In genomic region chr2:207747653-207748560, GRCh38 we compare ENCODE assay signal across 12 cellular contexts.
"Had no signal": no experiment of that assay in that cellular context is flagged by ENCODE, and none has a peak within 500 bp of the region (broad histone marks: within the 10 kb centered on the region; RNA-seq: fewer than 3 reads in every experiment).

No MANE protein-coding gene starts in this region.

- H3K9me3 ChIP-seq: testis had no signal

- DNase-seq: activated CD4-positive, CD25-positive, alpha-beta regulatory T cell; activated naive CD4-positive, alpha-beta T cell treated with anti-CD3 and anti-CD28 coated beads, Interleukin-2, amount 50 U/mL, for 16 hours; amygdala; cerebellar nuclear complex; dermis blood vessel endothelial cell; erythroblast; natural killer cell; occipital lobe; stimulated activated CD4-positive, alpha-beta T cell treated with anti-CD3 and anti-CD28 coated beads, Interleukin-12 subunit alpha, Interleukin-12 subunit beta, amount 100 ng/mL, for 4 hours; stimulated activated naive CD4-positive, alpha-beta T cell; testis had no signal

- H3K9me3 Mint-ChIP-seq: natural killer cell; T-helper 1 cell treated with Interleukin-12 subunit alpha and Interleukin-12 subunit beta and Interleukin-4 antibody, amounts not matched to agents 30 μg/mL and 1 μg/mL, for 36 hours had no signal

- H3K36me3 Mint-ChIP-seq: natural killer cell had no signal

- H3K4me1 ChIP-seq: testis had no signal

- H3K4me3 Mint-ChIP-seq: natural killer cell; T-helper 1 cell treated with Interleukin-12 subunit alpha and Interleukin-12 subunit beta and Interleukin-4 antibody, amounts not matched to agents 30 μg/mL and 1 μg/mL, for 36 hours had no signal

- H3K4me1 Mint-ChIP-seq: natural killer cell had no signal

- H3K4me3 ChIP-seq: testis had no signal

- ATAC-seq: natural killer cell had no signal

- H3K27ac Mint-ChIP-seq: natural killer cell; T-helper 1 cell treated with Interleukin-12 subunit alpha and Interleukin-12 subunit beta and Interleukin-4 antibody, amounts not matched to agents 30 μg/mL and 1 μg/mL, for 36 hours had no signal

- H3K27ac ChIP-seq: testis had no signal

- H3K27me3 ChIP-seq: testis had no signal
